In genomic region chr11:69774354-69775162, GRCh38 we compare ENCODE assay signal across 1 cellular context.
A peak's percentile ranks its signal among the peaks of the same experiment; 100 is the strongest.
TF ChIP-seq lines count a peak whose summit lies in the region.

No MANE protein-coding gene starts in this region.

TF ChIP-seq in GM23338, 12 proteins besides CTCF, POLR2A, EP300 and RAD21:
- TF ChIP-seq EZH2 (IDR thresholded peaks at IDR 0.05; ENCODE audit: low read depth, unreplicated experiment), result peak; percentile 45
- TF ChIP-seq STAT1 (IDR thresholded peaks at IDR 0.05; ENCODE audit: unreplicated experiment), result no peak
- no peak for TF ChIP-seq JUNB (IDR thresholded peaks at IDR 0.05; ENCODE audit: unreplicated experiment)
- no peak for TF ChIP-seq EZH2phosphoT487 (IDR thresholded peaks at IDR 0.05; ENCODE audit: unreplicated experiment)
